ENCODE assay signal across 13 cellular contexts in genomic region chr2:11742702-11743530, GRCh38. TPM values are rescaled to one million over a fixed set of nuclear protein-coding genes. Genes with fewer than 3 reads are reported as not detected.
A peak's percentile ranks its signal among the peaks of the same experiment; 100 is the strongest.
DNase-seq lines count a peak whose midpoint lies in the region; ATAC-seq and TF ChIP-seq lines count a peak whose summit lies in the region.
"Had no signal": no experiment of that assay in that cellular context is flagged by ENCODE, and none has a peak within 500 bp of the region (broad histone marks: within the 10 kb centered on the region; RNA-seq: fewer than 3 reads in every experiment).

No MANE protein-coding gene starts in this region.

- H3K27ac Mint-ChIP-seq in naive thymus-derived CD4-positive, alpha-beta T cell, result peak overlapping the region in 3 of 9 donors; percentile 3 to 97 (median 55)
- H3K27ac Mint-ChIP-seq: GM23338 had no signal

- no peak for TF ChIP-seq CTCF in 22Rv1 (IDR thresholded peaks at IDR 0.05)
- no peak for TF ChIP-seq CTCF in WERI-Rb-1 (IDR thresholded peaks at IDR 0.05; ENCODE audit: low read depth, low read length)
- no peak for TF ChIP-seq CTCF in spleen (IDR thresholded peaks at IDR 0.05 in 8 of 11, conservative IDR thresholded peaks at IDR 0.05 in 3 of 11)

- H2BK15ac ChIP-seq in mesenchymal stem cell (ENCODE audit: low read depth, poor library complexity, severe bottlenecking), result peak overlapping the region; percentile 80

- H2BK120ac ChIP-seq in mesenchymal stem cell (ENCODE audit: low read depth, low read length), result peak overlapping the region; percentile 84

- intact Hi-C loops in naive thymus-derived CD4-positive, alpha-beta T cell (cut with micrococcal nuclease), result loop anchor here in 1 of 2 donors (10.0 kb wide), 1 partner anchor 398 kb away; the partner anchor contains the start of gene ROCK2
- intact Hi-C loops in spleen (cut with DNase I; ENCODE audit: low total_unique reads), result loop anchor here (5.0 kb wide), 1 partner anchor 34 kb away; no protein-coding TSS in a partner anchor

- CTCF ChIA-PET in naive thymus-derived CD4-positive, alpha-beta T cell (lab: Charles Lee), result interaction anchor here (2.6 kb wide), 1 partner anchor 36 kb away, joined by 8 read pairs; no protein-coding TSS in a partner anchor

- peak overlapping the region; percentile 88 to 93 for H3K18ac ChIP-seq in mesenchymal stem cell (ENCODE audit: low read depth in 1 of 2, low read length in 2 of 2)

- ATAC-seq in naive thymus-derived CD4-positive, alpha-beta T cell, result no peak
- ATAC-seq: GM23338 had no signal

- peak overlapping the region in 1 of 2 experiments; percentile 46 for H3K14ac ChIP-seq in mesenchymal stem cell (ENCODE audit: low read length in 2 of 2)

- H2AFZ ChIP-seq in mesenchymal stem cell (ENCODE audit: low read depth, low read length), result no peak overlapping the region
- H2AFZ ChIP-seq: GM23338 had no signal

- H3K9me3 Mint-ChIP-seq in naive thymus-derived CD4-positive, alpha-beta T cell, result peaks cover 0 to 3% (median 0%) of the 10 kb centered on the region in 11 donors

- H3K9ac ChIP-seq in mesenchymal stem cell (ENCODE audit: low read length), result no peak overlapping the region

- H3K4me2 ChIP-seq in mesenchymal stem cell (ENCODE audit: low read length, poor library complexity, severe bottlenecking), result no peak overlapping the region
- H3K4me2 ChIP-seq: GM23338 had no signal

- H3K4me1 Mint-ChIP-seq in naive thymus-derived CD4-positive, alpha-beta T cell, result peaks cover 13 to 43% (median 34%) of the 10 kb centered on the region in 7 donors

- H3K36me3 ChIP-seq in WERI-Rb-1, result peaks cover 3% of the 10 kb centered on the region; the same call in 1 of the 2 replicates
- no peaks in the 10 kb centered on the region for H3K36me3 ChIP-seq in mesenchymal stem cell (ENCODE audit: control insufficient read depth in 1 of 2, insufficient read depth in 2 of 2, low read depth in 1 of 2, low read length in 2 of 2)
- no peaks in the 10 kb centered on the region for H3K36me3 ChIP-seq in naive thymus-derived CD4-positive, alpha-beta T cell (ENCODE audit: control insufficient read depth in 2 of 3, insufficient read depth in 3 of 3, low read length in 3 of 3)
- H3K36me3 ChIP-seq in spleen, result no peaks in the 10 kb centered on the region
- H3K36me3 ChIP-seq: uterus had no signal

- H3K27me3 ChIP-seq in WERI-Rb-1 (ENCODE audit: insufficient read depth, low read depth, severe bottlenecking), result no peaks in the 10 kb centered on the region
- H3K27me3 ChIP-seq in mesenchymal stem cell (ENCODE audit: control insufficient read depth in 1 of 2, insufficient read depth in 1 of 2, low read length in 2 of 2), result no peaks in the 10 kb centered on the region
- H3K27me3 ChIP-seq in naive thymus-derived CD4-positive, alpha-beta T cell (ENCODE audit: control insufficient read depth in 2 of 2, insufficient read depth in 2 of 2, low read length in 2 of 2), result no peaks in the 10 kb centered on the region
- no peaks in the 10 kb centered on the region for H3K27me3 ChIP-seq in spleen (replicated peaks in 1 of 7)
- H3K27me3 ChIP-seq: uterus had no signal

- peaks cover 0 to 3% (median 0%) of the 10 kb centered on the region in 5 donors for H3K27me3 Mint-ChIP-seq in naive thymus-derived CD4-positive, alpha-beta T cell

- H2BK12ac ChIP-seq in mesenchymal stem cell (ENCODE audit: low read length in 2 of 2), result peak overlapping the region; percentile 19 to 92

- DNase-seq in COLO668 (lab: John Stamatoyannopoulos, UW; ENCODE audit: unreplicated experiment) (peak; percentile 37), WERI-Rb-1 (no peak), mesenchymal stem cell (no peak), NCI-H774 (lab: John Stamatoyannopoulos, UW) (no peak), OCI-M2 (lab: John Stamatoyannopoulos, UW; ENCODE audit: unreplicated experiment) (no peak), spleen (no peak)
- DNase-seq in naive thymus-derived CD4-positive, alpha-beta T cell, result no peak
- DNase-seq: NCI-H2081 treated with DMSO at 0.1 percent for 48 hours; retina; stimulated activated CD4-positive, alpha-beta T cell treated with anti-CD3 and anti-CD28 coated beads, Interleukin-2, amount 100 ng/mL, for 24 hours; uterus had no signal

- H3K4ac ChIP-seq in mesenchymal stem cell (ENCODE audit: low read depth in 1 of 2, low read length in 2 of 2), result peak overlapping the region; percentile 73 to 95

- H3K4me3 Mint-ChIP-seq in naive thymus-derived CD4-positive, alpha-beta T cell, result no peak overlapping the region
- H3K4me3 Mint-ChIP-seq: GM23338 had no signal

- peaks cover 5% of the 10 kb centered on the region for H3K79me1 ChIP-seq in mesenchymal stem cell (replicated peaks; ENCODE audit: low read length, poor library complexity, severe bottlenecking)

- no peaks in the 10 kb centered on the region for H3K36me3 Mint-ChIP-seq in naive thymus-derived CD4-positive, alpha-beta T cell

- H3K9me3 ChIP-seq in WERI-Rb-1 (ENCODE audit: severe bottlenecking) (no peaks in the 10 kb centered on the region), mesenchymal stem cell (ENCODE audit: control insufficient read depth, low read length) (no peaks in the 10 kb centered on the region), spleen (no peaks in the 10 kb centered on the region)
- H3K9me3 ChIP-seq in naive thymus-derived CD4-positive, alpha-beta T cell (ENCODE audit: control insufficient read depth in 2 of 3, low read length in 3 of 3), result no peaks in the 10 kb centered on the region
- H3K9me3 ChIP-seq: uterus had no signal

- WGBS in mesenchymal stem cell, result 77% methylated on average over 18 of the region's 18 CpGs
- WGBS in spleen, 5 donors, result 87 to 92% (median 88%) methylated on average over 17 to 18 of the region's 18 CpGs

- POLR2A ChIA-PET in naive thymus-derived CD4-positive, alpha-beta T cell (lab: Charles Lee), result interaction anchor here (1.0 to 3.1 kb wide), 2 partner anchors 11 to 31 kb away, joined by 4 to 10 read pairs; no protein-coding TSS in a partner anchor

- H3K23ac ChIP-seq in mesenchymal stem cell (ENCODE audit: low read length in 2 of 2), result no peak overlapping the region

- peak overlapping the region; percentile 64 for H4K91ac ChIP-seq in mesenchymal stem cell (ENCODE audit: low read length)

- H2AK5ac ChIP-seq in mesenchymal stem cell (ENCODE audit: low read length, severe bottlenecking), result peak overlapping the region; percentile 87

- TF ChIP-seq POLR2A in spleen (IDR thresholded peaks at IDR 0.05), result no peak

- peak overlapping the region; percentile 67 for H4K8ac ChIP-seq in mesenchymal stem cell (ENCODE audit: low read length)

- H3K4me1 ChIP-seq in mesenchymal stem cell (ENCODE audit: control insufficient read depth, insufficient read depth, low read depth, low read length) (peaks cover 30% of the 10 kb centered on the region), spleen (peaks cover 19 to 56% (median 46%) of the 10 kb centered on the region in 6 donors)
- peaks cover 22 to 30% of the 10 kb centered on the region in 2 donors for H3K4me1 ChIP-seq in naive thymus-derived CD4-positive, alpha-beta T cell (ENCODE audit: control insufficient read depth in 2 of 2, insufficient read depth in 2 of 2, low read length in 2 of 2)

- H3K27ac ChIP-seq in 22Rv1, result peak overlapping the region; percentile 69
- H3K27ac ChIP-seq in WERI-Rb-1, result peak overlapping the region; percentile 90
- H3K27ac ChIP-seq in mesenchymal stem cell (ENCODE audit: low read length, poor library complexity, severe bottlenecking), result no peak overlapping the region
- H3K27ac ChIP-seq in naive thymus-derived CD4-positive, alpha-beta T cell (ENCODE audit: low read depth, low read length), result no peak overlapping the region
- H3K27ac ChIP-seq in spleen, result peak overlapping the region in 1 of 8 donors; percentile 75

- H3K4me3 ChIP-seq in WERI-Rb-1 (ENCODE audit: low read depth, low read length) (no peak overlapping the region), mesenchymal stem cell (ENCODE audit: insufficient read depth in 1 of 2, low read depth in 1 of 2, low read length in 2 of 2) (no peak overlapping the region), spleen (no peak overlapping the region)
- no peak overlapping the region for H3K4me3 ChIP-seq in naive thymus-derived CD4-positive, alpha-beta T cell (ENCODE audit: low read length)
- H3K4me3 ChIP-seq: GM23338, uterus had no signal

- H2BK5ac ChIP-seq in mesenchymal stem cell (ENCODE audit: low read depth, low read length, poor library complexity, severe bottlenecking), result no peak overlapping the region

RNA-seq across cellular contexts. Expression of gene LPIN1, which starts 3.5 kb away (rescaled TPM):
- 42.3 TPM for polyA plus RNA-seq in mesenchymal stem cell (2013, experiment 1 of 2)
- 40.8 TPM for polyA plus RNA-seq in mesenchymal stem cell (2013, experiment 2 of 2)
- 10 to 100 TPM; 68.6 to 88.1 (median 76.7) TPM for total RNA-seq in naive thymus-derived CD4-positive, alpha-beta T cell
- 10 to 100 TPM; 25.5 to 26.7 TPM for polyA plus RNA-seq in naive thymus-derived CD4-positive, alpha-beta T cell
- total RNA-seq in spleen, result 10 to 100 TPM; 27.3 to 55.7 (median 47.6) TPM
- polyA plus RNA-seq in spleen, result 10 to 100 TPM; 12.3 to 16.1 (median 15.4) TPM

Comparison
In these comparisons a context has a peak if more than half of its experiments do, and no peak if none do; other contexts are left out.
1. H3K27ac ChIP-seq: peak in 22Rv1 (single experiment) and WERI-Rb-1 (single experiment); none in mesenchymal stem cell (single experiment) and naive thymus-derived CD4-positive, alpha-beta T cell (single experiment).